8 cellular contexts compared by ENCODE assay signal in the genomic region with DNA sequence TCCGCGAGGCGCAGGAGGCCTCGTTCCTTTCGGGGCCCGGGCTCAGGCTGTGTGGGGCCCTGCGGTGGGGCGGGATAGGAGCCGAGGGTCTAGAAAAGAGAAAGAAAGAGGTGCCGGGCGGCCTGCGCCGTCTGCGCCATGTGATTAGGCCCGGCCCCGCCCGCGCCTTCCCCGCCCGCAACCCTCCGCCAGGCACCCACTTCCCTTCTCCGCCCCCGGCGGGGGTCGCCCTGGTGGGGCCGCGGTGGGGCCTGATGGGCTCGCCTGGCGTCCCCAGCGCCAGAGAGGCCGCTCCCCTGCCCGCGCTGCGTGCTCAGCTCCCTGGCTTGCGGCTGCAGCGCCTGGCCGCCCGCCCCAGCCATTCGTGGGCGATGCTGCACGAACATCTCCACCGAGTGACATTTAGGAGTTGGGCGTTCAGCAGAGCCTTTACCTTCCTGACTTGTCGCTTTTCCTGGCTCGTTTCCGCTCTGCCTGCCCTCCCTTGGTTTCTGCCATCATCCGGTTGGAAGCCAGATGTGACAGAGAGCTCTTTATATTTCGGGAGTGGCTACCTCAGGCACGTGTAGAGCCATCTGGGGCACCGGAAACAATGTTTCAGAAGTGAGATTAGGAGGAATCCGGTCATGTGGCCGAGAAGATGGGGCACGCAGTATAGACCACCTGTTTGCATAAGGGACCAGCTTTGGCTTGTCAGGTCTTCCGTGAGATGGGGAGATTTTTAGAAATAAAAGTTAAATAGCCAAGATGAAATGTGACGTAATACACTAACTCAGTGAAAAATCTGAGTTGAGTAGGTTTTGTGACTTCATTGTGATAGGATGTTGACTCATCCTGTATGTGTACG. TPM values are rescaled to one million over a fixed set of nuclear protein-coding genes. Genes with fewer than 3 reads are reported as not detected.
DNase-seq lines count a peak whose midpoint lies in the region; ATAC-seq, FAIRE-seq and TF ChIP-seq lines count a peak whose summit lies in the region.

No MANE protein-coding gene starts in this region.

- no peak for TF ChIP-seq CTCF in A549 (IDR thresholded peaks at IDR 0.05)
- no peak for TF ChIP-seq CTCF in activated B cell treated with CpG ODN at 0.5 μM for 24 hours (IDR thresholded peaks at IDR 0.05)
- TF ChIP-seq CTCF in kidney epithelial cell (IDR thresholded peaks at IDR 0.05; ENCODE audit: insufficient read depth, low read length, poor library complexity, severe bottlenecking), result no peak

- TF ChIP-seq POLR2A in A549 (IDR thresholded peaks at IDR 0.05; ENCODE audit: low read length), result peak; percentile 18; the same call in 1 of the 2 replicates

- peak overlapping the region; percentile 97 for H3K27ac Mint-ChIP-seq in activated B cell treated with CpG ODN at 0.5 μM for 24 hours

- H3K4me1 Mint-ChIP-seq in activated B cell treated with CpG ODN at 0.5 μM for 24 hours, result peaks cover 48% of the 10 kb centered on the region

- WGBS in A549 (ENCODE audit: missing lambda C conversion rate), result under 1% methylated on average over 36 of the region's 56 CpGs

- H3K27me3 Mint-ChIP-seq in activated B cell treated with CpG ODN at 0.5 μM for 24 hours, result no peaks in the 10 kb centered on the region

- TF ChIP-seq EP300 in A549 (IDR thresholded peaks at IDR 0.05), result no peak

- H3K4me2 ChIP-seq in A549, result peak overlapping the region; percentile 91

- no peaks in the 10 kb centered on the region for H3K9me3 Mint-ChIP-seq in activated B cell treated with CpG ODN at 0.5 μM for 24 hours

- CTCF ChIA-PET in A549 (lab: Yijun Ruan, JAX), result interaction anchor here (1.2 kb wide), 2 partner anchors 11 to 100 kb away, joined by 3 read pairs; no protein-coding TSS in a partner anchor
- CTCF ChIA-PET in activated B cell treated with CpG ODN at 0.5 μM for 24 hours (lab: Charles Lee), result interaction anchor here (0.9 to 3.5 kb wide), 3 partner anchors 11 to 31 kb away, joined by 4 to 23 read pairs (median 6); no protein-coding TSS in a partner anchor

- H3K9me3 ChIP-seq in A549, result no peaks in the 10 kb centered on the region

- H3K27ac ChIP-seq in A549, result peak overlapping the region; percentile 93 to 99
- H3K27ac ChIP-seq in caudate nucleus (ENCODE audit: low read depth, low read length), result peak overlapping the region; percentile 82

- no peak for TF ChIP-seq RAD21 in A549 (conservative IDR thresholded peaks at IDR 0.05 in 1 of 2, IDR thresholded peaks at IDR 0.05 in 1 of 2)

- H3K4me3 ChIP-seq in A549, result peak overlapping the region; percentile 98
- peak overlapping the region; percentile 99 for H3K4me3 ChIP-seq in kidney epithelial cell (ENCODE audit: low read depth, low read length)

- DNase-seq in A549 (ENCODE audit: low read depth in 1 of 2, low spot score in 1 of 2) (peak in 1 of 2 experiments; percentile 77), NCI-H2227 treated with DMSO at 0.1 percent for 48 hours (lab: John Stamatoyannopoulos, UW) (peak; percentile 68), activated B cell treated with CpG ODN at 0.5 μM for 24 hours (peak; percentile 67), caudate nucleus (lab: John Stamatoyannopoulos, UW) (peak in 56 of 61 donors; percentile 12 to 81 (median 52)), kidney epithelial cell (ENCODE audit: low read depth) (no peak)
- DNase-seq in stimulated activated CD4-positive, alpha-beta T cell treated with anti-CD3 and anti-CD28 coated beads, Interleukin-1b, Interleukin-23, amount 100 ng/mL, for 24 hours (ENCODE audit: low read depth in 4 of 4, low spot score in 1 of 4), result peak; percentile 30 to 55 (median 40)

- peak; percentile 44 to 60 for ATAC-seq in A549
- ATAC-seq in GM18861 (IDR thresholded peaks at IDR 0.05; ENCODE audit: unreplicated experiment), result peak; percentile 58
- ATAC-seq in HG03097 (IDR thresholded peaks at IDR 0.05; ENCODE audit: low FRiP score, unreplicated experiment), result peak; percentile 41
- peak; percentile 32 for ATAC-seq in activated B cell treated with CpG ODN at 0.5 μM for 24 hours (ENCODE audit: low read depth)

- peaks cover 31% of the 10 kb centered on the region for H3K4me1 ChIP-seq in A549

- no peaks in the 10 kb centered on the region for H3K27me3 ChIP-seq in kidney epithelial cell (ENCODE audit: control insufficient read depth, insufficient read depth, low read length)

- FAIRE-seq in A549 (lab: Jason Lieb, UNC), result no peak

- intact Hi-C loops in activated B cell treated with CpG ODN at 0.5 μM for 24 hours (cut with micrococcal nuclease), result loop anchor here (1.0 to 10.0 kb wide), 9 partner anchors 10 to 1221 kb away; partner anchors contain the start of genes ASNSD1, MFSD6, NEMP2 and ORMDL1

- H3K36me3 Mint-ChIP-seq in activated B cell treated with CpG ODN at 0.5 μM for 24 hours (ENCODE audit: low read depth), result peaks cover 34% of the 10 kb centered on the region

- H3K36me3 ChIP-seq in kidney epithelial cell (ENCODE audit: control insufficient read depth, insufficient read depth, low read length), result no peaks in the 10 kb centered on the region

- POLR2A ChIA-PET in A549 (lab: Yijun Ruan, JAX) (interaction anchor here (1.1 to 4.1 kb wide), 6 partner anchors 14 to 47 kb away, joined by 3 to 45 read pairs (median 8); no protein-coding TSS in a partner anchor), activated B cell treated with CpG ODN at 0.5 μM for 24 hours (lab: Charles Lee) (interaction anchor here (0.5 to 4.1 kb wide), 18 partner anchors 10 to 1441 kb away, joined by 3 to 95 read pairs (median 4); partner anchors contain the start of genes MFSD6, NEMP2, ORMDL1 and PMS1)

- H3K4me3 Mint-ChIP-seq in activated B cell treated with CpG ODN at 0.5 μM for 24 hours, result peak overlapping the region; percentile 94

TF ChIP-seq in A549, 52 proteins besides CTCF, POLR2A, EP300 and RAD21 (continues in another document):
- TF ChIP-seq FOXS1 (CRISPR knock-in tag; IDR thresholded peaks at IDR 0.05) (no peak), SMC3 (IDR thresholded peaks at IDR 0.05) (no peak), HEYL (CRISPR knock-in tag; IDR thresholded peaks at IDR 0.05) (no peak), HES2 (IDR thresholded peaks at IDR 0.05) (no peak), BHLHE40 (IDR thresholded peaks at IDR 0.05; ENCODE audit: low read depth, low read length) (peak; percentile 60), POLR2AphosphoS2 (conservative IDR thresholded peaks at IDR 0.05; ENCODE audit: low read length) (no peak), KDM5A (IDR thresholded peaks at IDR 0.05) (no peak), BCL3 (IDR thresholded peaks at IDR 0.05) (no peak), MAZ (IDR thresholded peaks at IDR 0.05; ENCODE audit: borderline replicate concordance, low read depth, low read length) (no peak), HOXB13 (CRISPR knock-in tag; IDR thresholded peaks at IDR 0.05; ENCODE audit: low read depth) (no peak), HOXB5 (CRISPR knock-in tag; IDR thresholded peaks at IDR 0.05) (no peak), ZNF302 (CRISPR knock-in tag; IDR thresholded peaks at IDR 0.05) (no peak), CHD4 (IDR thresholded peaks at IDR 0.05; ENCODE audit: borderline replicate concordance) (no peak), GATA3 (IDR thresholded peaks at IDR 0.05; ENCODE audit: borderline replicate concordance) (0 out of 2 replicates have a peak, but pooled peaks have one; percentile 11), NFE2L2 (conservative IDR thresholded peaks at IDR 0.05; ENCODE audit: low read length) (no peak), RARB (CRISPR knock-in tag; IDR thresholded peaks at IDR 0.05) (no peak), USF2 (IDR thresholded peaks at IDR 0.05) (peak; percentile 72), MAX (IDR thresholded peaks at IDR 0.05) (peak; percentile 90), TFCP2L1 (CRISPR knock-in tag; IDR thresholded peaks at IDR 0.05) (no peak), FOSL2 (IDR thresholded peaks at IDR 0.05) (0 out of 2 replicates have a peak, but pooled peaks have one; percentile 44), FOSL2 (CRISPR knock-in tag; IDR thresholded peaks at IDR 0.05) (peak; percentile 74), CBX2 (IDR thresholded peaks at IDR 0.05; ENCODE audit: borderline replicate concordance, low read depth) (no peak)

RNA-seq across cellular contexts. Expression of gene GLS, which starts 1.1 kb away (rescaled TPM):
- polyA plus RNA-seq in A549 (2011; rRNA removed), result 221 and 269 TPM in 2 replicates
- 27.9 and 32.7 TPM in 2 replicates for polyA plus RNA-seq in A549 (2012; cell fraction: cytosol; rRNA removed)
- 49.7 and 80.3 TPM in 2 replicates for polyA plus RNA-seq in A549 (2012; cell fraction: nucleus; rRNA removed)
- 270 to 321 TPM (median 286 TPM) in 3 replicates for polyA plus RNA-seq in A549 (2017; fragmentation: RNase III; extraction: RNeasy Plus Mini Kit Qiagen cat#74134 plus additional on column Dnase treatment)
- 194 and 213 TPM in 2 replicates for polyA minus RNA-seq in A549 (2011; rRNA and poly(A)+ RNA removed)
- total RNA-seq in activated B cell treated with CpG ODN at 0.5 μM for 24 hours, result 212 and 255 TPM in 2 replicates
- total RNA-seq in kidney epithelial cell, result 84.7 and 85.0 TPM in 2 replicates
